Comparison of ENCODE assay signal across 20 cellular contexts in genomic region chr15:40415226-40415625, GRCh38. TPM values are rescaled to one million over a fixed set of nuclear protein-coding genes. Genes with fewer than 3 reads are reported as not detected.
DNase-seq lines count a peak whose midpoint lies in the region; ATAC-seq and TF ChIP-seq lines count a peak whose summit lies in the region.
"Had no signal": no experiment of that assay in that cellular context is flagged by ENCODE, and none has a peak within 500 bp of the region (broad histone marks: within the 10 kb centered on the region; RNA-seq: fewer than 3 reads in every experiment).

No MANE protein-coding gene starts in this region.

- ATAC-seq in HG02840 (IDR thresholded peaks at IDR 0.05; ENCODE audit: low FRiP score, unreplicated experiment) (no peak), HG02759 (IDR thresholded peaks at IDR 0.05; ENCODE audit: unreplicated experiment) (no peak)
- ATAC-seq: A549 had no signal

- POLR2A ChIA-PET in RWPE1 (lab: Yijun Ruan, JAX; ENCODE audit: low non-redundant PET), result no interaction called here

- no peak for TF ChIP-seq CTCF in RWPE1 (conservative IDR thresholded peaks at IDR 0.05; ENCODE audit: low read depth)

- no peaks in the 10 kb centered on the region for H3K9me3 Mint-ChIP-seq in activated T-helper 1 cell treated with anti-CD3 and anti-CD28 coated beads, Interleukin-12 subunit alpha, Interleukin-12 subunit beta, Interleukin-2, Interleukin-4 antibody, amounts not matched to agents 30 ng/mL and 10 ng/mL and 1 ng/mL, durations not matched to agents 14 hours and 24 hours and 36 hours
- H3K9me3 Mint-ChIP-seq: CD4-positive, alpha-beta memory T cell; HFFc6 had no signal

- peaks cover 34% of the 10 kb centered on the region for H3K36me3 Mint-ChIP-seq in activated T-helper 1 cell treated with anti-CD3 and anti-CD28 coated beads, Interleukin-12 subunit alpha, Interleukin-12 subunit beta, Interleukin-2, Interleukin-4 antibody, amounts not matched to agents 30 ng/mL and 10 ng/mL and 1 ng/mL, durations not matched to agents 14 hours and 24 hours and 36 hours (ENCODE audit: low read depth)

- intact Hi-C loops in activated T-helper 1 cell treated with anti-CD3 and anti-CD28 coated beads, Interleukin-12 subunit alpha, Interleukin-12 subunit beta, Interleukin-2, Interleukin-4 antibody, amounts not matched to agents 30 ng/mL and 10 ng/mL and 1 ng/mL, durations not matched to agents 14 hours and 24 hours and 36 hours (cut with micrococcal nuclease), result no loop called here
- intact Hi-C loops in posterior vena cava (cut with DNase I), result no loop called here

- H3K27ac Mint-ChIP-seq in activated T-helper 1 cell treated with anti-CD3 and anti-CD28 coated beads, Interleukin-12 subunit alpha, Interleukin-12 subunit beta, Interleukin-2, Interleukin-4 antibody, amounts not matched to agents 30 ng/mL and 10 ng/mL and 1 ng/mL, durations not matched to agents 14 hours and 24 hours and 36 hours, result peak overlapping the region; percentile 44
- H3K27ac Mint-ChIP-seq: HFFc6 had no signal

- DNase-seq in RWPE1 (ENCODE audit: low spot score) (no peak), posterior vena cava (ENCODE audit: low spot score) (peak; percentile 10)
- DNase-seq in activated T-helper 1 cell treated with anti-CD3 and anti-CD28 coated beads, Interleukin-12 subunit alpha, Interleukin-12 subunit beta, Interleukin-2, Interleukin-4 antibody, amounts not matched to agents 30 ng/mL and 10 ng/mL and 1 ng/mL, durations not matched to agents 14 hours and 24 hours and 36 hours (ENCODE audit: low spot score), result no peak
- DNase-seq: 8988T; ACHN; AML-193; BE2C; Calu3; CD4-positive, alpha-beta memory T cell; COR-L47; DMS53; DMS79 treated with DMSO at 0.1 percent for 48 hours; GF-D8; GOT3; HFFc6 had no signal

- H3K27me3 Mint-ChIP-seq in activated T-helper 1 cell treated with anti-CD3 and anti-CD28 coated beads, Interleukin-12 subunit alpha, Interleukin-12 subunit beta, Interleukin-2, Interleukin-4 antibody, amounts not matched to agents 30 ng/mL and 10 ng/mL and 1 ng/mL, durations not matched to agents 14 hours and 24 hours and 36 hours (ENCODE audit: insufficient read depth), result no peaks in the 10 kb centered on the region
- H3K27me3 Mint-ChIP-seq: CD4-positive, alpha-beta memory T cell had no signal

- peak overlapping the region; percentile 36 for H3K27ac ChIP-seq in RWPE1
- H3K27ac ChIP-seq: A549; BLaER1 treated with 17β-estradiol and CSF1 and Interleukin-3, amounts not matched to agents 10 nM and 100 nM had no signal

- H3K4me3 Mint-ChIP-seq in activated T-helper 1 cell treated with anti-CD3 and anti-CD28 coated beads, Interleukin-12 subunit alpha, Interleukin-12 subunit beta, Interleukin-2, Interleukin-4 antibody, amounts not matched to agents 30 ng/mL and 10 ng/mL and 1 ng/mL, durations not matched to agents 14 hours and 24 hours and 36 hours, result no peak overlapping the region
- H3K4me3 Mint-ChIP-seq: CD14-positive monocyte; CD4-positive, alpha-beta memory T cell; HFFc6 had no signal

- CTCF ChIA-PET in RWPE1 (lab: Yijun Ruan, JAX), result interaction anchor here (0.6 to 1.6 kb wide), 2 partner anchors 57 to 71 kb away, joined by 3 read pairs; no protein-coding TSS in a partner anchor

- no peaks in the 10 kb centered on the region for H3K4me1 Mint-ChIP-seq in activated T-helper 1 cell treated with anti-CD3 and anti-CD28 coated beads, Interleukin-12 subunit alpha, Interleukin-12 subunit beta, Interleukin-2, Interleukin-4 antibody, amounts not matched to agents 30 ng/mL and 10 ng/mL and 1 ng/mL, durations not matched to agents 14 hours and 24 hours and 36 hours (ENCODE audit: low read depth)

RNA-seq across cellular contexts. Expression of gene IVD, which starts 9.6 kb away (rescaled TPM):
- total RNA-seq in activated T-helper 1 cell treated with anti-CD3 and anti-CD28 coated beads, Interleukin-12 subunit alpha, Interleukin-12 subunit beta, Interleukin-2, Interleukin-4 antibody, amounts not matched to agents 30 ng/mL and 10 ng/mL and 1 ng/mL, durations not matched to agents 14 hours and 24 hours and 36 hours, result 59.6 and 65.2 TPM in 2 replicates
- total RNA-seq in posterior vena cava, result 10 to 100 TPM; 24.3 to 38.9 TPM

RNA-seq across cellular contexts. Expression of gene BAHD1, which starts 25.5 kb away (rescaled TPM):
- total RNA-seq in activated T-helper 1 cell treated with anti-CD3 and anti-CD28 coated beads, Interleukin-12 subunit alpha, Interleukin-12 subunit beta, Interleukin-2, Interleukin-4 antibody, amounts not matched to agents 30 ng/mL and 10 ng/mL and 1 ng/mL, durations not matched to agents 14 hours and 24 hours and 36 hours, result 26.5 and 26.9 TPM in 2 replicates
- total RNA-seq in posterior vena cava, result 10 to 100 TPM; 11.9 to 13.8 TPM

RNA-seq across cellular contexts. Expression of gene KNSTRN, which starts 32.7 kb away (rescaled TPM):
- total RNA-seq in activated T-helper 1 cell treated with anti-CD3 and anti-CD28 coated beads, Interleukin-12 subunit alpha, Interleukin-12 subunit beta, Interleukin-2, Interleukin-4 antibody, amounts not matched to agents 30 ng/mL and 10 ng/mL and 1 ng/mL, durations not matched to agents 14 hours and 24 hours and 36 hours, result 48.4 and 52.1 TPM in 2 replicates
- total RNA-seq in posterior vena cava, result 1 to 10 TPM; 5.4 to 8.4 TPM

RNA-seq across cellular contexts. Expression of gene CHST14, which starts 55.6 kb away (rescaled TPM):
- total RNA-seq in activated T-helper 1 cell treated with anti-CD3 and anti-CD28 coated beads, Interleukin-12 subunit alpha, Interleukin-12 subunit beta, Interleukin-2, Interleukin-4 antibody, amounts not matched to agents 30 ng/mL and 10 ng/mL and 1 ng/mL, durations not matched to agents 14 hours and 24 hours and 36 hours, result 9.7 and 10.2 TPM in 2 replicates
- total RNA-seq in posterior vena cava, result 10 to 100 TPM; 11.8 to 15.8 TPM

RNA-seq across cellular contexts. Expression of gene DISP2, which starts 57.2 kb away (rescaled TPM):
- total RNA-seq in activated T-helper 1 cell treated with anti-CD3 and anti-CD28 coated beads, Interleukin-12 subunit alpha, Interleukin-12 subunit beta, Interleukin-2, Interleukin-4 antibody, amounts not matched to agents 30 ng/mL and 10 ng/mL and 1 ng/mL, durations not matched to agents 14 hours and 24 hours and 36 hours, result 0.02 and 0.54 TPM in 2 replicates
- under 1 TPM; 0.05 to 0.32 TPM for total RNA-seq in posterior vena cava
